In genomic region chr20:1467355-1468116, GRCh38 we compare ENCODE assay signal across 8 cellular contexts. TPM values are rescaled to one million over a fixed set of nuclear protein-coding genes. Genes with fewer than 3 reads are reported as not detected.
A peak's percentile ranks its signal among the peaks of the same experiment; 100 is the strongest.
DNase-seq lines count a peak whose midpoint lies in the region; ATAC-seq, FAIRE-seq and TF ChIP-seq lines count a peak whose summit lies in the region.

No MANE protein-coding gene starts in this region.

- peak overlapping the region; percentile 37 for H3K27ac Mint-ChIP-seq in activated CD8-positive, alpha-beta memory T cell treated with anti-CD3 and anti-CD28 coated beads, Interleukin-2, amount 10 ng/mL, durations not matched to agents 7 days and 5 days
- peak overlapping the region; percentile 95 for H3K27ac Mint-ChIP-seq in stimulated activated naive B cell treated with anti-CD40 and anti-IgM and Interleukin-4, amounts not matched to agents 10 μg/mL and 1 μg/mL and 100 μg/mL, for 72 hours

- H3K4me1 ChIP-seq in HUES6 (ENCODE audit: control insufficient read depth, insufficient read depth, low read length) (peaks cover 18% of the 10 kb centered on the region), iPS-20b (ENCODE audit: insufficient read depth, low read length) (peaks cover 2% of the 10 kb centered on the region; the same call in 1 of the 2 replicates)

- in situ Hi-C loops in brain microvascular endothelial cell (cut with HindIII; ENCODE audit: low pct_ligation_motif_present, low sequenced_read_pairs): no loop called here

- H3K4me3 Mint-ChIP-seq in activated CD8-positive, alpha-beta memory T cell treated with anti-CD3 and anti-CD28 coated beads, Interleukin-2, amount 10 ng/mL, durations not matched to agents 7 days and 5 days: peak overlapping the region; percentile 79
- H3K4me3 Mint-ChIP-seq in stimulated activated naive B cell treated with anti-CD40 and anti-IgM and Interleukin-4, amounts not matched to agents 10 μg/mL and 1 μg/mL and 100 μg/mL, for 72 hours: peak overlapping the region; percentile 89 to 93

- peaks cover 39% of the 10 kb centered on the region for H3K4me1 Mint-ChIP-seq in activated CD8-positive, alpha-beta memory T cell treated with anti-CD3 and anti-CD28 coated beads, Interleukin-2, amount 10 ng/mL, durations not matched to agents 7 days and 5 days
- peaks cover 51 to 61% of the 10 kb centered on the region in 2 donors for H3K4me1 Mint-ChIP-seq in stimulated activated naive B cell treated with anti-CD40 and anti-IgM and Interleukin-4, amounts not matched to agents 10 μg/mL and 1 μg/mL and 100 μg/mL, for 72 hours

- H3K9me3 ChIP-seq in HUES6 (ENCODE audit: control insufficient read depth, insufficient read depth, low read depth, low read length): no peaks in the 10 kb centered on the region
- H3K9me3 ChIP-seq in iPS-20b (ENCODE audit: insufficient read depth, low read depth, low read length): no peaks in the 10 kb centered on the region

- peaks cover 30% of the 10 kb centered on the region for H3K36me3 ChIP-seq in HUES6 (ENCODE audit: control insufficient read depth, insufficient read depth, low read length)
- H3K36me3 ChIP-seq in iPS-20b (ENCODE audit: insufficient read depth, low read depth, low read length): peaks cover 25% of the 10 kb centered on the region
- H3K36me3 ChIP-seq in brain microvascular endothelial cell (replicated peaks): no peaks in the 10 kb centered on the region

- H3K27me3 ChIP-seq in HUES6 (ENCODE audit: control insufficient read depth, insufficient read depth, low read length) (no peaks in the 10 kb centered on the region), iPS-20b (ENCODE audit: insufficient read depth, low read length) (no peaks in the 10 kb centered on the region; the same call in 1 of the 2 replicates), brain microvascular endothelial cell (replicated peaks) (no peaks in the 10 kb centered on the region)

- H3K27me3 Mint-ChIP-seq in activated CD8-positive, alpha-beta memory T cell treated with anti-CD3 and anti-CD28 coated beads, Interleukin-2, amount 10 ng/mL, durations not matched to agents 7 days and 5 days: peaks cover 16% of the 10 kb centered on the region
- no peaks in the 10 kb centered on the region for H3K27me3 Mint-ChIP-seq in stimulated activated naive B cell treated with anti-CD40 and anti-IgM and Interleukin-4, amounts not matched to agents 10 μg/mL and 1 μg/mL and 100 μg/mL, for 72 hours

- no peak overlapping the region for H3K27ac ChIP-seq in HUES6 (ENCODE audit: low read depth, low read length)
- no peak overlapping the region for H3K27ac ChIP-seq in iPS-20b (ENCODE audit: low read length)
- H3K27ac ChIP-seq in brain microvascular endothelial cell: no peak overlapping the region

- CTCF ChIA-PET in activated CD8-positive, alpha-beta memory T cell treated with anti-CD3 and anti-CD28 coated beads, Interleukin-2, amount 10 ng/mL, durations not matched to agents 7 days and 5 days (lab: Charles Lee): interaction anchor here (0.5 to 5.2 kb wide), 29 partner anchors 9 to 1692 kb away, joined by 3 to 24 read pairs (median 4); partner anchors contain the start of genes FASTKD5, FKBP1A, SNPH and UBOX5

- H3K4me3 ChIP-seq in HUES6 (ENCODE audit: low read depth, low read length) (peak overlapping the region; percentile 44), iPS-20b (ENCODE audit: low read length) (peak overlapping the region; percentile 39; the same call in 1 of the 2 replicates), brain microvascular endothelial cell (ENCODE audit: low read depth, low read length) (no peak overlapping the region)

- no peaks in the 10 kb centered on the region for H3K9me3 Mint-ChIP-seq in activated CD8-positive, alpha-beta memory T cell treated with anti-CD3 and anti-CD28 coated beads, Interleukin-2, amount 10 ng/mL, durations not matched to agents 7 days and 5 days (ENCODE audit: low read depth)
- H3K9me3 Mint-ChIP-seq in stimulated activated naive B cell treated with anti-CD40 and anti-IgM and Interleukin-4, amounts not matched to agents 10 μg/mL and 1 μg/mL and 100 μg/mL, for 72 hours: peaks cover 2 to 5% of the 10 kb centered on the region in 2 donors

- H3K36me3 Mint-ChIP-seq in activated CD8-positive, alpha-beta memory T cell treated with anti-CD3 and anti-CD28 coated beads, Interleukin-2, amount 10 ng/mL, durations not matched to agents 7 days and 5 days: peaks cover 4% of the 10 kb centered on the region
- peaks cover 5 to 11% of the 10 kb centered on the region in 2 donors for H3K36me3 Mint-ChIP-seq in stimulated activated naive B cell treated with anti-CD40 and anti-IgM and Interleukin-4, amounts not matched to agents 10 μg/mL and 1 μg/mL and 100 μg/mL, for 72 hours

- TF ChIP-seq CTCF in brain microvascular endothelial cell (IDR thresholded peaks at IDR 0.05; ENCODE audit: low read depth, low read length, missing control alignments): no peak

- ATAC-seq in activated CD8-positive, alpha-beta memory T cell treated with anti-CD3 and anti-CD28 coated beads, Interleukin-2, amount 10 ng/mL, durations not matched to agents 7 days and 5 days: no peak
- ATAC-seq in stimulated activated naive B cell treated with anti-CD40 and anti-IgM and Interleukin-4, amounts not matched to agents 10 μg/mL and 1 μg/mL and 100 μg/mL, for 72 hours (replicated peaks): peak; percentile 19 to 45
- ATAC-seq in GM21423 (IDR thresholded peaks at IDR 0.05; ENCODE audit: unreplicated experiment): no peak

- peak overlapping the region; percentile 22 for H3K9ac ChIP-seq in HUES6 (ENCODE audit: low read length)
- no peak overlapping the region for H3K9ac ChIP-seq in iPS-20b (ENCODE audit: low read depth, low read length)

- DNase-seq in AML-193 (lab: John Stamatoyannopoulos, UW): peak; percentile 79 to 84
- peak; percentile 41 for DNase-seq in activated CD8-positive, alpha-beta memory T cell treated with anti-CD3 and anti-CD28 coated beads, Interleukin-2, amount 10 ng/mL, durations not matched to agents 7 days and 5 days
- peak; percentile 19 for DNase-seq in stimulated activated naive B cell treated with anti-CD40 and anti-IgM and Interleukin-4, amounts not matched to agents 10 μg/mL and 1 μg/mL and 100 μg/mL, for 72 hours
- DNase-seq in GM19239 (ENCODE audit: insufficient read length, low spot score): no peak
- DNase-seq in brain microvascular endothelial cell: no peak

- FAIRE-seq in GM19239 (lab: Jason Lieb, UNC): no peak

RNA-seq across cellular contexts. Expression of gene NSFL1C, which starts 0.9 kb away (rescaled TPM):
- total RNA-seq in activated CD8-positive, alpha-beta memory T cell treated with anti-CD3 and anti-CD28 coated beads, Interleukin-2, amount 10 ng/mL, durations not matched to agents 7 days and 5 days: 10 to 100 TPM; 55.6 to 65.0 TPM

RNA-seq across cellular contexts. Expression of gene SIRPB2, which starts 23.7 kb away (rescaled TPM):
- not detected for total RNA-seq in activated CD8-positive, alpha-beta memory T cell treated with anti-CD3 and anti-CD28 coated beads, Interleukin-2, amount 10 ng/mL, durations not matched to agents 7 days and 5 days

Comparison
In these comparisons a context has a peak if more than half of its experiments do, and no peak if none do; other contexts are left out.
1. DNase-seq: peak in AML-193 (2 of 2), activated CD8-positive, alpha-beta memory T cell treated with anti-CD3 and anti-CD28 coated beads, Interleukin-2, amount 10 ng/mL, durations not matched to agents 7 days and 5 days (single experiment) and stimulated activated naive B cell treated with anti-CD40 and anti-IgM and Interleukin-4, amounts not matched to agents 10 μg/mL and 1 μg/mL and 100 μg/mL, for 72 hours (single experiment); none in GM19239 (single experiment) and brain microvascular endothelial cell (single experiment).
2. ATAC-seq: peak in stimulated activated naive B cell treated with anti-CD40 and anti-IgM and Interleukin-4, amounts not matched to agents 10 μg/mL and 1 μg/mL and 100 μg/mL, for 72 hours (2 of 2); none in activated CD8-positive, alpha-beta memory T cell treated with anti-CD3 and anti-CD28 coated beads, Interleukin-2, amount 10 ng/mL, durations not matched to agents 7 days and 5 days (single experiment) and GM21423 (single experiment).